Comparison of ENCODE assay signal across 15 cellular contexts in genomic region chr4:16418814-16419213, GRCh38.
DNase-seq lines count a peak whose midpoint lies in the region; ATAC-seq and TF ChIP-seq lines count a peak whose summit lies in the region.
"Had no signal": no experiment of that assay in that cellular context is flagged by ENCODE, and none has a peak within 500 bp of the region (broad histone marks: within the 10 kb centered on the region; RNA-seq: fewer than 3 reads in every experiment).

No MANE protein-coding gene starts in this region.

- in situ Hi-C loops in astrocyte of the cerebellum (cut with HindIII; ENCODE audit: low sequenced_read_pairs): no loop called here

- H3K27ac ChIP-seq in stomach: no peak overlapping the region
- H3K27ac ChIP-seq: adrenal gland, C4-2B, PC-9, right atrium auricular region had no signal

- peak; percentile 69 for DNase-seq in HT1080 (ENCODE audit: low read depth)
- DNase-seq in astrocyte of the cerebellum (ENCODE audit: low read depth): peak; percentile 88
- DNase-seq in fibroblast of the aortic adventitia (ENCODE audit: low read depth): peak; percentile 87
- DNase-seq in skeletal muscle cell (ENCODE audit: low read depth): peak; percentile 89
- DNase-seq in DMS114 treated with DMSO at 0.1 percent for 48 hours (lab: John Stamatoyannopoulos, UW; ENCODE audit: unreplicated experiment): no peak
- DNase-seq in stomach: no peak
- DNase-seq: activated T-cell treated with anti-CD3 and anti-CD28 coated beads, Interleukin-2, amount 50 U/mL, for 24 hours; naive thymus-derived CD8-positive, alpha-beta T cell; NCI-H1048; PC-9; stimulated activated CD4-positive, alpha-beta T cell treated with anti-CD3 and anti-CD28 coated beads, Interleukin-1b, Interleukin-23, amount 100 ng/mL, for 48 hours had no signal

- no peak for TF ChIP-seq EP300 in stomach (IDR thresholded peaks at IDR 0.05)

- no peaks in the 10 kb centered on the region for H3K27me3 ChIP-seq in stomach
- H3K27me3 ChIP-seq: adrenal gland, right atrium auricular region had no signal

- intact Hi-C loops in stomach (cut with DNase I; ENCODE audit: low total_unique reads): no loop called here

- no peak for TF ChIP-seq POLR2A in stomach (IDR thresholded peaks at IDR 0.05)

- H3K4me3 ChIP-seq in astrocyte of the cerebellum (ENCODE audit: low read depth, low read length) (no peak overlapping the region), fibroblast of the aortic adventitia (ENCODE audit: low read depth, low read length) (no peak overlapping the region), skeletal muscle cell (ENCODE audit: low read depth, low read length) (no peak overlapping the region), stomach (no peak overlapping the region)
- H3K4me3 ChIP-seq: adrenal gland, PC-9, right atrium auricular region had no signal

- TF ChIP-seq CTCF in astrocyte of the cerebellum (IDR thresholded peaks at IDR 0.05; ENCODE audit: low read depth, low read length, missing control alignments): no peak
- TF ChIP-seq CTCF in fibroblast of the aortic adventitia (IDR thresholded peaks at IDR 0.05; ENCODE audit: insufficient read depth, low read length): no peak
- TF ChIP-seq CTCF in stomach (IDR thresholded peaks at IDR 0.05): no peak

- no peaks in the 10 kb centered on the region for H3K36me3 ChIP-seq in stomach
- H3K36me3 ChIP-seq: adrenal gland, right atrium auricular region had no signal

- no peaks in the 10 kb centered on the region for H3K4me1 ChIP-seq in stomach
- H3K4me1 ChIP-seq: adrenal gland, right atrium auricular region had no signal

- H3K9me3 ChIP-seq in stomach: peaks cover 0 to 6% (median 4%) of the 10 kb centered on the region in 4 donors
- H3K9me3 ChIP-seq: adrenal gland had no signal

- ATAC-seq in SK-N-SH treated with all-trans-retinoic acid at 6 μM for 48 hours: no peak
- ATAC-seq: naive thymus-derived CD8-positive, alpha-beta T cell had no signal

TF ChIP-seq in SK-N-SH treated with all-trans-retinoic acid at 6 μM for 48 hours, 23 proteins besides CTCF, POLR2A, EP300 and RAD21:
- TF ChIP-seq CSRNP3 (CRISPR knock-in tag; IDR thresholded peaks at IDR 0.05) (no peak), GLIS3 (CRISPR knock-in tag; IDR thresholded peaks at IDR 0.05) (no peak), ISL1 (CRISPR knock-in tag; IDR thresholded peaks at IDR 0.05) (no peak), ZNF8 (CRISPR knock-in tag; IDR thresholded peaks at IDR 0.05) (no peak), ZC3H10 (CRISPR knock-in tag; IDR thresholded peaks at IDR 0.05) (no peak), BACH2 (CRISPR knock-in tag; IDR thresholded peaks at IDR 0.05; ENCODE audit: borderline replicate concordance) (no peak), PPARA (CRISPR knock-in tag; IDR thresholded peaks at IDR 0.05; ENCODE audit: borderline replicate concordance) (no peak), POU6F1 (CRISPR knock-in tag; IDR thresholded peaks at IDR 0.05; ENCODE audit: borderline replicate concordance, low read depth) (no peak), RARB (CRISPR knock-in tag; IDR thresholded peaks at IDR 0.05) (no peak), ESRRG (CRISPR knock-in tag; IDR thresholded peaks at IDR 0.05) (no peak), ARNTL (CRISPR knock-in tag; IDR thresholded peaks at IDR 0.05; ENCODE audit: borderline replicate concordance, low read depth) (no peak), SNAI2 (CRISPR knock-in tag; IDR thresholded peaks at IDR 0.05) (no peak), ZFP3 (CRISPR knock-in tag; IDR thresholded peaks at IDR 0.05) (no peak), PATZ1 (CRISPR knock-in tag; IDR thresholded peaks at IDR 0.05; ENCODE audit: borderline replicate concordance) (no peak), CREB5 (CRISPR knock-in tag; IDR thresholded peaks at IDR 0.05; ENCODE audit: low read depth) (no peak), OSR1 (CRISPR knock-in tag; IDR thresholded peaks at IDR 0.05) (no peak), TCF4 (CRISPR knock-in tag; IDR thresholded peaks at IDR 0.05; ENCODE audit: borderline replicate concordance) (no peak), ZFP30 (CRISPR knock-in tag; IDR thresholded peaks at IDR 0.05) (no peak)

Comparison
In these comparisons a context has a peak if more than half of its experiments do, and no peak if none do; other contexts are left out.
1. DNase-seq: peak in HT1080 (single experiment), astrocyte of the cerebellum (single experiment), fibroblast of the aortic adventitia (single experiment) and skeletal muscle cell (single experiment); none in DMS114 treated with DMSO at 0.1 percent for 48 hours (single experiment) and stomach (single experiment).